In genomic region chr4:168830777-168831512, GRCh38 we compare ENCODE assay signal across 9 cellular contexts.
DNase-seq lines count a peak whose midpoint lies in the region; ATAC-seq, FAIRE-seq and TF ChIP-seq lines count a peak whose summit lies in the region.
"Had no signal": no experiment of that assay in that cellular context is flagged by ENCODE, and none has a peak within 500 bp of the region (broad histone marks: within the 10 kb centered on the region; RNA-seq: fewer than 3 reads in every experiment).

No MANE protein-coding gene starts in this region.

- TF ChIP-seq CTCF in H1 (IDR thresholded peaks at IDR 0.05; ENCODE audit: control extremely low read depth in 1 of 3, insufficient read depth in 1 of 3, low read depth in 1 of 3, low read length in 3 of 3) (no peak), progenitor cell of endocrine pancreas (IDR thresholded peaks at IDR 0.05; ENCODE audit: unreplicated experiment) (no peak)

- peak overlapping the region; percentile 69 to 96 (median 81); a peak in 7 of 8 replicates for H3K4me3 ChIP-seq in H1 (ENCODE audit: extremely low read depth in 1 of 4, insufficient read depth in 2 of 4, low read depth in 3 of 4, low read length in 4 of 4)

- H3K79me1 ChIP-seq in H1 (ENCODE audit: low read depth, low read length) = no peaks in the 10 kb centered on the region

- DNase-seq in ELR (ENCODE audit: low read depth) (peak; percentile 57), NOMO-1 treated with DMSO at 0.1 percent for 48 hours (lab: John Stamatoyannopoulos, UW; ENCODE audit: unreplicated experiment) (peak; percentile 67), H1 (ENCODE audit: low read depth in 1 of 2, low spot score in 2 of 2) (no peak), progenitor cell of endocrine pancreas (ENCODE audit: low spot score, unreplicated experiment) (no peak), foreskin melanocyte (no peak), amygdala (lab: John Stamatoyannopoulos, UW) (no peak)

- H2BK20ac ChIP-seq in H1 (ENCODE audit: low read length) = no peak overlapping the region

- H4K20me1 ChIP-seq in H1 (replicated peaks in 1 of 2; ENCODE audit: control insufficient read depth in 1 of 2, insufficient read depth in 2 of 2, low read length in 2 of 2) = no peaks in the 10 kb centered on the region

- H2BK5ac ChIP-seq in H1 (ENCODE audit: low read depth, low read length) = no peak overlapping the region

- H3K4me3 Mint-ChIP-seq in progenitor cell of endocrine pancreas (ENCODE audit: low read depth) = peak overlapping the region; percentile 89

- no peak overlapping the region for H2BK12ac ChIP-seq in H1 (ENCODE audit: low read depth, low read length)

- H3K9ac ChIP-seq in H1 (replicated peaks in 1 of 4; ENCODE audit: extremely low read depth in 1 of 4, low read depth in 3 of 4, low read length in 3 of 4) = no peak overlapping the region

- no peak overlapping the region for H3K18ac ChIP-seq in H1 (ENCODE audit: extremely low read depth, low read length)

- H3K27ac ChIP-seq in H1 (ENCODE audit: low read depth, low read length) = no peak overlapping the region

- H2BK120ac ChIP-seq in H1 (replicated peaks; ENCODE audit: low read depth, low read length) = no peak overlapping the region

- no peak for TF ChIP-seq POLR2A in H1 (IDR thresholded peaks at IDR 0.05; ENCODE audit: control extremely low read depth in 1 of 2, low read depth in 2 of 2, low read length in 2 of 2)

- H3K4me2 ChIP-seq in H1 (ENCODE audit: insufficient read depth in 1 of 2, low read depth in 2 of 2, low read length in 2 of 2) = peak overlapping the region; percentile 75 to 92

- CTCF ChIA-PET in H1 (lab: Charles Lee; ENCODE audit: partially characterized antibody) = interaction anchor here (0.9 to 5.6 kb wide), 13 partner anchors 10 to 245 kb away, joined by 3 to 39 read pairs (median 22); no protein-coding TSS in a partner anchor

- H3K4me1 ChIP-seq in H1 (replicated peaks in 1 of 4; ENCODE audit: control insufficient read depth in 3 of 4, insufficient read depth in 4 of 4, low read length in 3 of 4) = peaks cover 0 to 15% (median under 1%) of the 10 kb centered on the region in 4 experiments; a peak in 5 of 7 replicates

- no peak overlapping the region for H3K23ac ChIP-seq in H1 (ENCODE audit: insufficient read length)

- WGBS in H1 (ENCODE audit: extremely low coverage in 1 of 2, insufficient coverage in 1 of 2, insufficient read length in 1 of 2, insufficient replicate concordance in 2 of 2, low coverage in 1 of 2, low lambda C conversion rate in 2 of 2, missing lambda C conversion rate in 1 of 2), 2 experiments = 68% methylated on average over 6 of the region's 6 CpGs; no CpG with 5 or more reads in 1 of the 2 experiments

- no peak overlapping the region for H3K27ac Mint-ChIP-seq in progenitor cell of endocrine pancreas

- H3K4ac ChIP-seq in H1 (replicated peaks; ENCODE audit: insufficient read length, low read depth, low read length) = no peak overlapping the region

- H2AFZ ChIP-seq in H1 (ENCODE audit: low read length) = peak overlapping the region; percentile 81; the same call in 1 of the 2 replicates

- H3K36me3 Mint-ChIP-seq in progenitor cell of endocrine pancreas (ENCODE audit: insufficient read depth) = no peaks in the 10 kb centered on the region

- peaks cover 6% of the 10 kb centered on the region for H3K23me2 ChIP-seq in H1 (ENCODE audit: low read depth, low read length)

- no peaks in the 10 kb centered on the region for H3K9me3 Mint-ChIP-seq in progenitor cell of endocrine pancreas (ENCODE audit: low read depth)
- H3K9me3 Mint-ChIP-seq: activated naive CD4-positive, alpha-beta T cell treated with anti-CD3 and anti-CD28 coated beads, Interleukin-2, amount 50 U/mL, for 72 hours had no signal

- H3K4me1 Mint-ChIP-seq in progenitor cell of endocrine pancreas (ENCODE audit: low read depth) = peaks cover 5% of the 10 kb centered on the region

- H4K5ac ChIP-seq in H1 (ENCODE audit: insufficient read length, low read depth, low read length) = no peak overlapping the region

- TF ChIP-seq EP300 in H1 (IDR thresholded peaks at IDR 0.05; ENCODE audit: borderline replicate concordance in 1 of 2, low read depth in 2 of 2, low read length in 2 of 2) = no peak

- no peaks in the 10 kb centered on the region for H3K9me3 ChIP-seq in H1 (ENCODE audit: insufficient read depth in 2 of 2, low read depth in 1 of 2, low read length in 1 of 2)

- H3K56ac ChIP-seq in H1 (replicated peaks; ENCODE audit: insufficient read length, low read depth, low read length) = no peak overlapping the region

- peaks cover 15% of the 10 kb centered on the region for H3K27me3 Mint-ChIP-seq in progenitor cell of endocrine pancreas

- H3K27me3 ChIP-seq in H1 (replicated peaks in 1 of 4; ENCODE audit: control insufficient read depth in 3 of 4, extremely low read depth in 1 of 4, insufficient read depth in 3 of 4, low read length in 3 of 4) = peaks cover 0 to 11% (median 5%) of the 10 kb centered on the region in 4 experiments; a peak in 3 of 7 replicates

- H4K8ac ChIP-seq in H1 (ENCODE audit: extremely low read depth, insufficient read depth, low read length) = no peak overlapping the region

- H2BK15ac ChIP-seq in H1 (ENCODE audit: low read length) = no peak overlapping the region

- no peak for TF ChIP-seq RAD21 in H1 (IDR thresholded peaks at IDR 0.05 in 1 of 2, conservative IDR thresholded peaks at IDR 0.05 in 1 of 2; ENCODE audit: low read depth in 2 of 2, low read length in 2 of 2)

- POLR2A ChIA-PET in H1 (lab: Charles Lee; ENCODE audit: partially characterized antibody) = interaction anchor here (1.2 to 4.9 kb wide), 8 partner anchors 11 to 115 kb away, joined by 3 to 127 read pairs (median 11); no protein-coding TSS in a partner anchor

- H3K79me2 ChIP-seq in H1 (ENCODE audit: control insufficient read depth in 1 of 2, insufficient read depth in 2 of 2, low read length in 2 of 2) = peaks cover 0 to 22% of the 10 kb centered on the region in 2 experiments; a peak in 2 of 4 replicates

- no peak overlapping the region for H3K14ac ChIP-seq in H1 (ENCODE audit: insufficient read length)

- no peak for ATAC-seq in HG03378 (IDR thresholded peaks at IDR 0.05; ENCODE audit: unreplicated experiment)
- ATAC-seq in HG02970 (IDR thresholded peaks at IDR 0.05; ENCODE audit: low FRiP score, unreplicated experiment) = no peak

- H4K91ac ChIP-seq in H1 (replicated peaks; ENCODE audit: insufficient read length, low read length) = no peak overlapping the region

- no peak for FAIRE-seq in H1 (lab: Jason Lieb, UNC)

- no peaks in the 10 kb centered on the region for H3K36me3 ChIP-seq in H1 (ENCODE audit: control insufficient read depth in 2 of 4, insufficient read depth in 4 of 4, low read length in 3 of 4)

- H2AK5ac ChIP-seq in H1 (ENCODE audit: low read depth, low read length) = no peak overlapping the region

TF ChIP-seq in H1, 55 proteins besides CTCF, POLR2A, EP300 and RAD21 (continues in another document):
- no peak for TF ChIP-seq PHF8 (conservative IDR thresholded peaks at IDR 0.05; ENCODE audit: low read depth, low read length)
- TF ChIP-seq TAF7 (optimal IDR thresholded peaks at IDR 0.05; ENCODE audit: borderline replicate concordance, low read depth, low read length) = no peak
- no peak for TF ChIP-seq RXRA (IDR thresholded peaks at IDR 0.05; ENCODE audit: insufficient read depth, low read depth, low read length)
- no peak for TF ChIP-seq GABPA (IDR thresholded peaks at IDR 0.05; ENCODE audit: borderline replicate concordance, insufficient read depth, low read length)
- TF ChIP-seq NANOG (IDR thresholded peaks at IDR 0.05; ENCODE audit: insufficient read depth, low read depth, low read length, poor library complexity, severe bottlenecking) = no peak
- no peak for TF ChIP-seq SIRT6 (IDR thresholded peaks at IDR 0.05; ENCODE audit: low read length)
- TF ChIP-seq ATF3 (IDR thresholded peaks at IDR 0.05; ENCODE audit: insufficient read depth, low read depth, low read length) = no peak
- TF ChIP-seq SIX5 (IDR thresholded peaks at IDR 0.05; ENCODE audit: low read depth, low read length) = no peak
- no peak for TF ChIP-seq ASH2L (IDR thresholded peaks at IDR 0.05; ENCODE audit: low read length)

Comparison
In these comparisons a context has a peak if more than half of its experiments do, and no peak if none do; other contexts are left out.
1. DNase-seq: peak in ELR (single experiment) and NOMO-1 treated with DMSO at 0.1 percent for 48 hours (single experiment); none in H1 (0 of 2), progenitor cell of endocrine pancreas (single experiment), foreskin melanocyte (single experiment) and amygdala (0 of 56).